In genomic region chr16:84105286-84105815, GRCh38 we compare ENCODE assay signal across 1 cellular context.
TF ChIP-seq lines count a peak whose summit lies in the region.

No MANE protein-coding gene starts in this region.

TF ChIP-seq in HEK293, 187 proteins besides CTCF, POLR2A, EP300 and RAD21 (continued from another document):
- TF ChIP-seq, protein P1, sequence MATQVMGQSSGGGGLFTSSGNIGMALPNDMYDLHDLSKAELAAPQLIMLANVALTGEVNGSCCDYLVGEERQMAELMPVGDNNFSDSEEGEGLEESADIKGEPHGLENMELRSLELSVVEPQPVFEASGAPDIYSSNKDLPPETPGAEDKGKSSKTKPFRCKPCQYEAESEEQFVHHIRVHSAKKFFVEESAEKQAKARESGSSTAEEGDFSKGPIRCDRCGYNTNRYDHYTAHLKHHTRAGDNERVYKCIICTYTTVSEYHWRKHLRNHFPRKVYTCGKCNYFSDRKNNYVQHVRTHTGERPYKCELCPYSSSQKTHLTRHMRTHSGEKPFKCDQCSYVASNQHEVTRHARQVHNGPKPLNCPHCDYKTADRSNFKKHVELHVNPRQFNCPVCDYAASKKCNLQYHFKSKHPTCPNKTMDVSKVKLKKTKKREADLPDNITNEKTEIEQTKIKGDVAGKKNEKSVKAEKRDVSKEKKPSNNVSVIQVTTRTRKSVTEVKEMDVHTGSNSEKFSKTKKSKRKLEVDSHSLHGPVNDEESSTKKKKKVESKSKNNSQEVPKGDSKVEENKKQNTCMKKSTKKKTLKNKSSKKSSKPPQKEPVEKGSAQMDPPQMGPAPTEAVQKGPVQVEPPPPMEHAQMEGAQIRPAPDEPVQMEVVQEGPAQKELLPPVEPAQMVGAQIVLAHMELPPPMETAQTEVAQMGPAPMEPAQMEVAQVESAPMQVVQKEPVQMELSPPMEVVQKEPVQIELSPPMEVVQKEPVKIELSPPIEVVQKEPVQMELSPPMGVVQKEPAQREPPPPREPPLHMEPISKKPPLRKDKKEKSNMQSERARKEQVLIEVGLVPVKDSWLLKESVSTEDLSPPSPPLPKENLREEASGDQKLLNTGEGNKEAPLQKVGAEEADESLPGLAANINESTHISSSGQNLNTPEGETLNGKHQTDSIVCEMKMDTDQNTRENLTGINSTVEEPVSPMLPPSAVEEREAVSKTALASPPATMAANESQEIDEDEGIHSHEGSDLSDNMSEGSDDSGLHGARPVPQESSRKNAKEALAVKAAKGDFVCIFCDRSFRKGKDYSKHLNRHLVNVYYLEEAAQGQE (tag by site-specific recombination; IDR thresholded peaks at IDR 0.05): no peak
